24 cellular contexts compared by ENCODE assay signal in the genomic region with DNA sequence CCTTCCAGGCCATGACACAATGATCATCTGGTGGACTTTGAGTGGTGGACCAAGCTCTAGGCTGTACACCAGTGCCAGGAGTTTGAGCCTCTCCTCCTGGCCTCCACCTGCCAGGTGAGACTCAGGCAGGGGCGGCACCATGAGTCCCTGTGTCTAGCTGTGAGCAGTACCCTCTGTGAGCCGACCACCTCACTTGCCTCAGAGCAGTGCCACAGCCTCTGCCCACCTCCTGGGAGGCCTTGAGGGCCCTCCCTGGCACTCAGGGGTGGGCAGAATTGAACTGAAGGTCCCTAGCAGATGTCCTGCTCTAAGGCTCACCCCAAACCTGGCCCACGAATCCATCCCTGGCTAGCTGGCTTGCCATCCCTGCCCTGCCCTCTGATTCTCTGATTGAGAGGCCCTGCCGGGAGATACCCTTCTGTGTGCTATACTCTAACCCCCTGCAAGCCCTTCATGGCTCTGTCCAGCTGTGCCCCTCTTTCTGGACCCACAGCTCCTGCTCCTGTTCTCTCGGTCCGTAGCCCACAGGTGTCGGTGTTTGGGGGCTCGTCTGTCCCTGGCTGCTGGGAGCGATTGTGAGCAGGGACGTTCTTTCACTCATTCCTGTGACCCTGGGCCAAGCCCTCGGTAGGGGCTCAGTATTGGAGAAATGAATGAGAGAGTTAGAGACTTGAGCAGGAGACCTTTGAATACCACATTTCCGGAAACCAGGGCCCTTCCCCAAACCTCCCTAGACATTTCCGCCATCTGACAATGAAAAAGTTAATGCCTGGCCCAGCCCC.
DNase-seq lines count a peak whose midpoint lies in the region; ATAC-seq, FAIRE-seq and TF ChIP-seq lines count a peak whose summit lies in the region.
"Had no signal": no experiment of that assay in that cellular context is flagged by ENCODE, and none has a peak within 500 bp of the region (broad histone marks: within the 10 kb centered on the region; RNA-seq: fewer than 3 reads in every experiment).

No MANE protein-coding gene starts in this region.

- H4K20me1 ChIP-seq in IMR-90 (ENCODE audit: insufficient read depth, low read length): no peaks in the 10 kb centered on the region

- no peak overlapping the region for H3K4me3 ChIP-seq in IMR-90 (ENCODE audit: insufficient read depth, low read depth, low read length)

- no peaks in the 10 kb centered on the region for H3K9me3 Mint-ChIP-seq in natural killer cell treated with Interleukin-12 subunit alpha and Interleukin-12 subunit beta and Interleukin-15 and Interleukin-18, amount 100 ng/mL, for 72 hours
- H3K9me3 Mint-ChIP-seq in stimulated activated memory B cell treated with anti-CD40 and anti-IgM and Interleukin-4, amounts not matched to agents 10 μg/mL and 1 μg/mL and 100 μg/mL, for 72 hours: peaks cover 10% of the 10 kb centered on the region
- H3K9me3 Mint-ChIP-seq in endothelial cell (ENCODE audit: unreplicated experiment): no peaks in the 10 kb centered on the region

- no peak for FAIRE-seq in HTR-8/SVneo (lab: Jason Lieb, UNC)
- FAIRE-seq: D721Med, GM18507, RCC 7860 had no signal

- no peak overlapping the region for H2BK5ac ChIP-seq in IMR-90 (ENCODE audit: low read depth, low read length, poor library complexity, severe bottlenecking)

- peaks cover 52% of the 10 kb centered on the region for H3K27me3 ChIP-seq in IMR-90 (ENCODE audit: control insufficient read depth, insufficient read depth, low read length)

- H4K8ac ChIP-seq in IMR-90 (ENCODE audit: low read depth in 2 of 2, low read length in 2 of 2): no peak overlapping the region

- H2AFZ ChIP-seq in IMR-90 (replicated peaks; ENCODE audit: low read length, poor library complexity): no peak overlapping the region

- no peaks in the 10 kb centered on the region for H3K36me3 Mint-ChIP-seq in natural killer cell treated with Interleukin-12 subunit alpha and Interleukin-12 subunit beta and Interleukin-15 and Interleukin-18, amount 100 ng/mL, for 72 hours
- no peaks in the 10 kb centered on the region for H3K36me3 Mint-ChIP-seq in stimulated activated memory B cell treated with anti-CD40 and anti-IgM and Interleukin-4, amounts not matched to agents 10 μg/mL and 1 μg/mL and 100 μg/mL, for 72 hours
- no peaks in the 10 kb centered on the region for H3K36me3 Mint-ChIP-seq in endothelial cell (ENCODE audit: low read depth, unreplicated experiment)

- no peak overlapping the region for H2BK120ac ChIP-seq in IMR-90 (ENCODE audit: low read depth, low read length)

- ATAC-seq in IMR-90 (ENCODE audit: low read depth): no peak
- peak; percentile 45 to 61 for ATAC-seq in natural killer cell treated with Interleukin-12 subunit alpha and Interleukin-12 subunit beta and Interleukin-15 and Interleukin-18, amount 100 ng/mL, for 72 hours
- ATAC-seq in stimulated activated memory B cell treated with anti-CD40 and anti-IgM and Interleukin-4, amounts not matched to agents 10 μg/mL and 1 μg/mL and 100 μg/mL, for 72 hours: peak; percentile 48
- ATAC-seq: HCT116 had no signal

- H3K27ac Mint-ChIP-seq in natural killer cell treated with Interleukin-12 subunit alpha and Interleukin-12 subunit beta and Interleukin-15 and Interleukin-18, amount 100 ng/mL, for 72 hours: no peak overlapping the region
- H3K27ac Mint-ChIP-seq in stimulated activated memory B cell treated with anti-CD40 and anti-IgM and Interleukin-4, amounts not matched to agents 10 μg/mL and 1 μg/mL and 100 μg/mL, for 72 hours: no peak overlapping the region
- H3K27ac Mint-ChIP-seq in endothelial cell (ENCODE audit: unreplicated experiment): no peak overlapping the region

- POLR2A ChIA-PET in IMR-90 (lab: Charles Lee; ENCODE audit: unreplicated experiment): no interaction called here

- peaks cover 29 to 34% of the 10 kb centered on the region in 2 donors for H3K27me3 Mint-ChIP-seq in natural killer cell treated with Interleukin-12 subunit alpha and Interleukin-12 subunit beta and Interleukin-15 and Interleukin-18, amount 100 ng/mL, for 72 hours
- peaks cover 18% of the 10 kb centered on the region for H3K27me3 Mint-ChIP-seq in stimulated activated memory B cell treated with anti-CD40 and anti-IgM and Interleukin-4, amounts not matched to agents 10 μg/mL and 1 μg/mL and 100 μg/mL, for 72 hours
- H3K27me3 Mint-ChIP-seq in endothelial cell (ENCODE audit: unreplicated experiment): peaks cover 7% of the 10 kb centered on the region

- no peak overlapping the region for H3K4me2 ChIP-seq in IMR-90 (ENCODE audit: low read depth, low read length)

- H4K5ac ChIP-seq in IMR-90 (ENCODE audit: low read depth, low read length): no peak overlapping the region

- no peak for TF ChIP-seq RAD21 in IMR-90 (IDR thresholded peaks at IDR 0.05; ENCODE audit: low read length)

- no peak overlapping the region for H3K9ac ChIP-seq in IMR-90 (ENCODE audit: low read depth, low read length)

- H2BK15ac ChIP-seq in IMR-90 (ENCODE audit: low read depth, low read length): no peak overlapping the region

- no peaks in the 10 kb centered on the region for H3K4me1 Mint-ChIP-seq in natural killer cell treated with Interleukin-12 subunit alpha and Interleukin-12 subunit beta and Interleukin-15 and Interleukin-18, amount 100 ng/mL, for 72 hours (ENCODE audit: low read depth in 2 of 2)
- H3K4me1 Mint-ChIP-seq in stimulated activated memory B cell treated with anti-CD40 and anti-IgM and Interleukin-4, amounts not matched to agents 10 μg/mL and 1 μg/mL and 100 μg/mL, for 72 hours: no peaks in the 10 kb centered on the region
- H3K4me1 Mint-ChIP-seq in endothelial cell (ENCODE audit: unreplicated experiment): no peaks in the 10 kb centered on the region

- DNase-seq in activated CD8-positive, alpha-beta memory T cell treated with anti-CD3 and anti-CD28 coated beads for 24 hours: peak; percentile 30
- DNase-seq in activated CD8-positive, alpha-beta memory T cell treated with anti-CD3 and anti-CD28 coated beads, Interleukin-2, amount 50 U/mL, for 4 hours: no peak
- DNase-seq in IMR-90: no peak
- DNase-seq in natural killer cell treated with Interleukin-12 subunit alpha and Interleukin-12 subunit beta and Interleukin-15 and Interleukin-18, amount 100 ng/mL, for 72 hours (ENCODE audit: low spot score): no peak
- DNase-seq in endothelial cell (ENCODE audit: low spot score): no peak
- DNase-seq in NCI-H2107 treated with DMSO at 0.1 percent for 48 hours (lab: John Stamatoyannopoulos, UW; ENCODE audit: unreplicated experiment): no peak
- no peak for DNase-seq in HTR-8/SVneo (ENCODE audit: insufficient read length, low spot score)
- DNase-seq: 8988T, AML-193, C1 segment of cervical spinal cord, DMS53, GDM1, GOT3, Kasumi-1, NCI-H1694, NCI-H2081, NCI-H2171 treated with DMSO at 0.1 percent for 48 hours, NCI-H526, OCI-M1 had no signal

- TF ChIP-seq POLR2A in IMR-90 (IDR thresholded peaks at IDR 0.05; ENCODE audit: low read depth, low read length): no peak

- dilution Hi-C loops in IMR-90 (cut with HindIII; ENCODE audit: low sequenced_read_pairs, unreplicated experiment): no loop called here

- no peak overlapping the region for H3K4me3 Mint-ChIP-seq in natural killer cell treated with Interleukin-12 subunit alpha and Interleukin-12 subunit beta and Interleukin-15 and Interleukin-18, amount 100 ng/mL, for 72 hours
- no peak overlapping the region for H3K4me3 Mint-ChIP-seq in stimulated activated memory B cell treated with anti-CD40 and anti-IgM and Interleukin-4, amounts not matched to agents 10 μg/mL and 1 μg/mL and 100 μg/mL, for 72 hours
- no peak overlapping the region for H3K4me3 Mint-ChIP-seq in endothelial cell (ENCODE audit: unreplicated experiment)

- H3K79me1 ChIP-seq in IMR-90 (ENCODE audit: low read depth in 1 of 2, low read length in 2 of 2): no peaks in the 10 kb centered on the region

- H3K14ac ChIP-seq in IMR-90 (replicated peaks; ENCODE audit: low read depth, low read length): no peak overlapping the region

- no peaks in the 10 kb centered on the region for H3K4me1 ChIP-seq in IMR-90 (ENCODE audit: control insufficient read depth, insufficient read depth, low read length)

- H3K23ac ChIP-seq in IMR-90 (ENCODE audit: low read depth, low read length): no peak overlapping the region

- no peaks in the 10 kb centered on the region; the same call in 1 of the 2 replicates for H3K9me1 ChIP-seq in IMR-90 (ENCODE audit: insufficient read depth, low read length)

- no peak overlapping the region for H3K18ac ChIP-seq in IMR-90 (ENCODE audit: low read depth, low read length)

- no peak overlapping the region for H4K91ac ChIP-seq in IMR-90 (ENCODE audit: insufficient read depth, low read depth, low read length)

- H2BK20ac ChIP-seq in IMR-90 (ENCODE audit: low read depth, low read length): no peak overlapping the region

- TF ChIP-seq CTCF in IMR-90 (conservative IDR thresholded peaks at IDR 0.05; ENCODE audit: low read depth, low read length) (no peak), endothelial cell (IDR thresholded peaks at IDR 0.05; ENCODE audit: unreplicated experiment) (no peak)

- intact Hi-C loops in IMR-90 (cut with micrococcal nuclease): no loop called here

- H3K56ac ChIP-seq in IMR-90 (ENCODE audit: extremely low read depth, insufficient read depth, low read length): no peak overlapping the region

- H3K36me3 ChIP-seq in IMR-90 (ENCODE audit: control insufficient read depth, insufficient read depth, low read length): no peaks in the 10 kb centered on the region

- H2AK9ac ChIP-seq in IMR-90 (replicated peaks; ENCODE audit: low read depth, low read length, poor library complexity): peak overlapping the region; percentile 28

- WGBS in IMR-90 (ENCODE audit: extremely low coverage in 2 of 2, insufficient read length in 1 of 2), 2 experiments: 80% methylated on average over 1 of the region's 13 CpGs; no CpG with 5 or more reads in 1 of the 2 experiments

- in situ Hi-C loops in IMR-90 (cut with MboI; ENCODE audit: low sequenced_read_pairs): no loop called here

- H3K9me3 ChIP-seq in IMR-90 (ENCODE audit: control insufficient read depth, insufficient read depth, low read length): peaks cover 2% of the 10 kb centered on the region; the same call in 1 of the 2 replicates

- CTCF ChIA-PET in IMR-90 (lab: Yijun Ruan, JAX): no interaction called here

- no peak overlapping the region for H2AK5ac ChIP-seq in IMR-90 (ENCODE audit: low read depth, low read length)

- no peak overlapping the region for H3K27ac ChIP-seq in IMR-90 (ENCODE audit: insufficient read depth, low read length)

- BruUV-seq in IMR-90 (replicated peaks; lab: Mats Ljungman, UMichigan): no TSS peak

- H3K4ac ChIP-seq in IMR-90 (ENCODE audit: low read depth, low read length): no peak overlapping the region

TF ChIP-seq in IMR-90, 13 proteins besides CTCF, POLR2A, EP300 and RAD21 (continues in another document):
- TF ChIP-seq SMC3 (IDR thresholded peaks at IDR 0.05; ENCODE audit: low read depth, low read length): no peak
- no peak for TF ChIP-seq RFX5 (IDR thresholded peaks at IDR 0.05; ENCODE audit: low read depth, low read length)
- no peak for TF ChIP-seq NFE2L2 (IDR thresholded peaks at IDR 0.05; ENCODE audit: low read depth, low read length)
- TF ChIP-seq CEBPB (IDR thresholded peaks at IDR 0.05; ENCODE audit: low read depth, low read length): no peak
- no peak for TF ChIP-seq CHD1 (IDR thresholded peaks at IDR 0.05; ENCODE audit: low read depth, low read length)
- TF ChIP-seq RCOR1 (IDR thresholded peaks at IDR 0.05; ENCODE audit: insufficient replicate concordance, low read length): no peak
